13 cellular contexts compared by ENCODE assay signal in the genomic region with DNA sequence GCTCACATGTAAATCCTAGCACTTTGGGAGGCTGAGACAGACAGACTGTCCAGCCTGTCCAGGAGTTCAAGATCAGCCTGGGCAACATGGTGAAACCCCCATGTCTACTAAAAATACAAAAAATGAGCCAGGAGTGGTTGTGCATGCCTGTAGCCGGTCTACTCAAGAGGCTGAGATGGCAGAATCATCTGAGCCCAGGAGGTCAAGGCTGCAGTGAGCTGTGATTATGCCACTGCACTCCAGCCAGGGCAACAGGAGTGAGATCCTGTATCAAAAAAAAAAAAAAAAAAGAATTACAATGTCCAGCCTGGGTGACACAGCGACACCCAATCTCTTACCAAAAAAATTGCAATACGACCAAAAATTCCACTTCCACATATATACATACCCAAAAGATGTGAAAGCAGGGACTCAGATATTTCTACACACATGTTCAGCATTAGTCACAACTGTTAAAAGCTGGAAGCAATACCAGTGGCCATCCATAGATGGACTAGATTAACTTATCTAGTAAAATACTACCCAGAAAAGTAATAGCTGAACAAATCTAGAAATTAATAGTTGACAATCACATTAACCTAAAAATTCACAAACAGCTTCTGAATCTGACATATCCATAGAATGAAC. TPM values are rescaled to one million over a fixed set of nuclear protein-coding genes. Genes with fewer than 3 reads are reported as not detected.
DNase-seq lines count a peak whose midpoint lies in the region; ATAC-seq and TF ChIP-seq lines count a peak whose summit lies in the region.
"Had no signal": no experiment of that assay in that cellular context is flagged by ENCODE, and none has a peak within 500 bp of the region (broad histone marks: within the 10 kb centered on the region; RNA-seq: fewer than 3 reads in every experiment).

No MANE protein-coding gene starts in this region.

- peak in 1 of 2 donors; percentile 38 for DNase-seq in cardiac muscle cell (ENCODE audit: low read depth in 1 of 2, low spot score in 1 of 2)
- DNase-seq in left cardiac atrium = no peak
- DNase-seq in RPMI7951 (ENCODE audit: low read depth) = peak; percentile 46
- DNase-seq in fibroblast of gingiva (ENCODE audit: low read depth) = peak; percentile 84
- no peak for DNase-seq in RPMI8226
- no peak for DNase-seq in activated CD8-positive, alpha-beta memory T cell treated with anti-CD3 and anti-CD28 coated beads for 24 hours
- DNase-seq: activated naive CD4-positive, alpha-beta T cell; NCI-H226; T-helper 2 cell had no signal

- no peaks in the 10 kb centered on the region for H3K27me3 ChIP-seq in cardiac muscle cell
- H3K27me3 ChIP-seq: gastroesophageal sphincter had no signal

- H3K36me3 ChIP-seq in cardiac muscle cell = no peaks in the 10 kb centered on the region

- H3K9me3 ChIP-seq in cardiac muscle cell (ENCODE audit: low read depth) = no peaks in the 10 kb centered on the region
- H3K9me3 ChIP-seq: gastroesophageal sphincter had no signal

- intact Hi-C loops in left cardiac atrium (cut with DNase I) = no loop called here

- H3K4me3 ChIP-seq in cardiac muscle cell = no peak overlapping the region
- H3K4me3 ChIP-seq: gastroesophageal sphincter had no signal

- no peak overlapping the region for H3K27ac ChIP-seq in cardiac muscle cell
- H3K27ac ChIP-seq: C4-2B, gastroesophageal sphincter had no signal

- no peak for ATAC-seq in left cardiac atrium
- no peak for ATAC-seq in HG03108 (IDR thresholded peaks at IDR 0.05; ENCODE audit: unreplicated experiment)
- no peak for ATAC-seq in GM19463 (IDR thresholded peaks at IDR 0.05; ENCODE audit: unreplicated experiment)
- ATAC-seq: gastroesophageal sphincter had no signal

- TF ChIP-seq CTCF in cardiac muscle cell (IDR thresholded peaks at IDR 0.05; ENCODE audit: low read depth, low read length) = peak; percentile 3

- H3K4me1 ChIP-seq in cardiac muscle cell (ENCODE audit: low read depth) = peaks cover 3% of the 10 kb centered on the region

RNA-seq across cellular contexts. Expression of a gene that starts 49.2 kb away (rescaled TPM):
- total RNA-seq in cardiac muscle cell = 18.5 and 31.2 TPM in 2 replicates
- polyA plus RNA-seq in cardiac muscle cell = 25.9 and 27.3 TPM in 2 replicates
- 10 to 100 TPM; 40.6 to 45.9 TPM for total RNA-seq in left cardiac atrium
- total RNA-seq in RPMI7951 (2014; rRNA removed; shearing (Covaris generic)) = 14.0 and 19.8 TPM in 2 replicates

Comparison
In these comparisons a context has a peak if more than half of its experiments do, and no peak if none do; other contexts are left out.
1. DNase-seq: peak in RPMI7951 (single experiment) and fibroblast of gingiva (single experiment); none in left cardiac atrium (single experiment), RPMI8226 (single experiment) and activated CD8-positive, alpha-beta memory T cell treated with anti-CD3 and anti-CD28 coated beads for 24 hours (single experiment).